8 cellular contexts compared by ENCODE assay signal in the genomic region with DNA sequence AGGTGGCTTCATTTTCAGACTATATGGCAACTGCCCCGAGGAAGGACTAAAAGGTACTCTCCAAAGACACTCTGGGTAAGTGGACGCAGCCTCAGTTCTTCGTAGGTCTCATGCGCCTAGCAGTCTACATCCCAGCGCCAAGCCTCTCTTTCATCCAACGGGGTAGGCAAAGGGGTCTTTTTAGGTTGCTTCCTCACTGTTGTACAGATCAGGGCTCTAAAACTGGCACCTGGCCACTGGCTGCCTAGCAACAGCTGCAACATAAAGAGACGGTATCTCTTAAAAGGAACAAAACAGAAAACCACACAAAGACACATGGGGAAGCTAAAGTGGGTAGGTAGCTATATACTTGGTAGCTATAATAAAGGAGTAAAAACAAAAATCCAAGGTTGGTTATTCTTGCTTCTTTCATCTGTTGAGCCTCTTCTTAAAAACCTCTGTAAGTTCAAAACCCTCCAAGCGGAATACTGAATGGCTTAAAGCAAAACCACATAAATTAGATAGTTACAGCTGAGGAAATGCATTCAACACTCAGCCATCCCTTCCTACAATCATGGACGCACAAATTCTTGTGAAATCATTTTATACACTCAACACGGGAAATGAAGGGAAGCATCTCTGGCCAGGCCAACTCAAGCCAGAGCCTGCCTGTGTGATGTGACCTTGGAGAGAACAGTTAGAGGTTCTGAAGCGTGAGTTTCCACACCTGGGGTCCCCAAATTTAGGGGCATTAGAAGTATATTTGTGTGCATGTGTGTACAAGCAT. TPM values are rescaled to one million over a fixed set of nuclear protein-coding genes. Genes with fewer than 3 reads are reported as not detected.
DNase-seq lines count a peak whose midpoint lies in the region; ATAC-seq and TF ChIP-seq lines count a peak whose summit lies in the region.

No MANE protein-coding gene starts in this region.

- intact Hi-C loops in activated CD8-positive, alpha-beta T cell treated with anti-CD3 and anti-CD28 coated beads for 36 hours (cut with micrococcal nuclease), result no loop called here

- no peaks in the 10 kb centered on the region for H3K27me3 Mint-ChIP-seq in activated CD8-positive, alpha-beta T cell treated with anti-CD3 and anti-CD28 coated beads for 36 hours

- no peaks in the 10 kb centered on the region for H3K27me3 ChIP-seq in BLaER1 treated with 17β-estradiol and CSF1 and Interleukin-3, amounts not matched to agents 10 nM and 100 nM
- H3K27me3 ChIP-seq in smooth muscle cell (ENCODE audit: low read depth), result no peaks in the 10 kb centered on the region

- no peak overlapping the region for H2AFZ ChIP-seq in smooth muscle cell (ENCODE audit: low read depth)

- peak overlapping the region; percentile 93 for H3K27ac Mint-ChIP-seq in activated CD8-positive, alpha-beta T cell treated with anti-CD3 and anti-CD28 coated beads for 36 hours

- CTCF ChIA-PET in activated CD8-positive, alpha-beta T cell treated with anti-CD3 and anti-CD28 coated beads for 36 hours (lab: Charles Lee), result interaction anchor here (1.0 to 2.4 kb wide), 4 partner anchors 10 to 23 kb away, joined by 3 to 6 read pairs (median 4); no protein-coding TSS in a partner anchor

- H3K4me3 Mint-ChIP-seq in activated CD8-positive, alpha-beta T cell treated with anti-CD3 and anti-CD28 coated beads for 36 hours, result peak overlapping the region; percentile 48

- DNase-seq in NCI-H2196 (lab: John Stamatoyannopoulos, UW; ENCODE audit: unreplicated experiment), result peak; percentile 89
- peak; percentile 90 for DNase-seq in activated CD8-positive, alpha-beta T cell treated with anti-CD3 and anti-CD28 coated beads for 36 hours
- DNase-seq in fibroblast of the conjunctiva (ENCODE audit: low read depth), result peak; percentile 37
- no peak for DNase-seq in smooth muscle cell (lab: John Stamatoyannopoulos, UW; ENCODE audit: unreplicated experiment)

- peaks cover 60 to 97% (median 85%) of the 10 kb centered on the region in 10 experiments for H3K4me1 ChIP-seq in BLaER1 treated with 17β-estradiol and CSF1 and Interleukin-3, amounts not matched to agents 10 nM and 100 nM
- H3K4me1 ChIP-seq in smooth muscle cell (ENCODE audit: low read depth), result peaks cover 18% of the 10 kb centered on the region

- H4K20me1 ChIP-seq in BLaER1 treated with 17β-estradiol and CSF1 and Interleukin-3, amounts not matched to agents 10 nM and 100 nM, result peaks cover 7 to 93% (median 25%) of the 10 kb centered on the region in 11 experiments; a peak in 18 of 22 replicates
- peaks cover 72% of the 10 kb centered on the region for H4K20me1 ChIP-seq in smooth muscle cell (ENCODE audit: low read depth)

- ATAC-seq in HG02642 (IDR thresholded peaks at IDR 0.05; ENCODE audit: poor library complexity, unreplicated experiment) (peak; percentile 65), GM18870 (IDR thresholded peaks at IDR 0.05; ENCODE audit: unreplicated experiment) (no peak), GM19397 (IDR thresholded peaks at IDR 0.05; ENCODE audit: unreplicated experiment) (no peak)
- peak; percentile 72 for ATAC-seq in activated CD8-positive, alpha-beta T cell treated with anti-CD3 and anti-CD28 coated beads for 36 hours

- H3K9ac ChIP-seq in BLaER1 treated with 17β-estradiol and CSF1 and Interleukin-3, amounts not matched to agents 10 nM and 100 nM, result peak overlapping the region; percentile 56 to 82 (median 77); a peak in 21 of 22 replicates
- H3K9ac ChIP-seq in smooth muscle cell (ENCODE audit: low read depth), result no peak overlapping the region

- peaks cover 77% of the 10 kb centered on the region for H3K4me1 Mint-ChIP-seq in activated CD8-positive, alpha-beta T cell treated with anti-CD3 and anti-CD28 coated beads for 36 hours (ENCODE audit: low read depth)

- H3K9me3 Mint-ChIP-seq in activated CD8-positive, alpha-beta T cell treated with anti-CD3 and anti-CD28 coated beads for 36 hours, result no peaks in the 10 kb centered on the region

- H3K4me2 ChIP-seq in BLaER1 treated with 17β-estradiol and CSF1 and Interleukin-3, amounts not matched to agents 10 nM and 100 nM, result peak overlapping the region; percentile 80 to 99 (median 95)
- H3K4me2 ChIP-seq in smooth muscle cell, result peak overlapping the region; percentile 24

- H3K36me3 ChIP-seq in BLaER1 treated with 17β-estradiol and CSF1 and Interleukin-3, amounts not matched to agents 10 nM and 100 nM, result peaks cover 0 to 19% (median 0%) of the 10 kb centered on the region in 11 experiments; a peak in 3 of 22 replicates
- H3K36me3 ChIP-seq in smooth muscle cell (ENCODE audit: low read depth), result no peaks in the 10 kb centered on the region

- 71% methylated on average over 11 of the region's 11 CpGs for WGBS in smooth muscle cell (ENCODE audit: low lambda C conversion rate)

- H3K36me3 Mint-ChIP-seq in activated CD8-positive, alpha-beta T cell treated with anti-CD3 and anti-CD28 coated beads for 36 hours (ENCODE audit: low read depth), result peaks cover 3% of the 10 kb centered on the region

- H3K9me3 ChIP-seq in BLaER1 treated with 17β-estradiol and CSF1 and Interleukin-3, amounts not matched to agents 10 nM and 100 nM (replicated peaks in 1 of 11), result no peaks in the 10 kb centered on the region
- no peaks in the 10 kb centered on the region for H3K9me3 ChIP-seq in smooth muscle cell (replicated peaks; ENCODE audit: low read depth)

- no peaks in the 10 kb centered on the region for H3F3A ChIP-seq in smooth muscle cell (ENCODE audit: low read depth)

- no peak for TF ChIP-seq CTCF in activated CD8-positive, alpha-beta T cell treated with anti-CD3 and anti-CD28 coated beads for 36 hours (IDR thresholded peaks at IDR 0.05)
- no peak for TF ChIP-seq CTCF in smooth muscle cell (IDR thresholded peaks at IDR 0.05; ENCODE audit: borderline replicate concordance, insufficient read depth, poor library complexity, severe bottlenecking)

- H3K27ac ChIP-seq in BLaER1 treated with 17β-estradiol and CSF1 and Interleukin-3, amounts not matched to agents 10 nM and 100 nM, result peak overlapping the region; percentile 66 to 93 (median 90)
- peak overlapping the region; percentile 63 for H3K27ac ChIP-seq in smooth muscle cell (ENCODE audit: low read depth)

- POLR2A ChIA-PET in activated CD8-positive, alpha-beta T cell treated with anti-CD3 and anti-CD28 coated beads for 36 hours (lab: Charles Lee), result interaction anchor here (0.8 to 2.1 kb wide), 6 partner anchors 9 to 25 kb away, joined by 3 to 6 read pairs (median 4); no protein-coding TSS in a partner anchor

- peaks cover 69% of the 10 kb centered on the region for H3K79me2 ChIP-seq in smooth muscle cell (ENCODE audit: low read depth)

- H3K4me3 ChIP-seq in BLaER1 treated with 17β-estradiol and CSF1 and Interleukin-3, amounts not matched to agents 10 nM and 100 nM, result peak overlapping the region in 9 of 10 experiments; percentile 2 to 49 (median 41); a peak in 14 of 20 replicates
- H3K4me3 ChIP-seq in smooth muscle cell, result no peak overlapping the region

RNA-seq across cellular contexts. Expression of a gene that starts 22.7 kb away (rescaled TPM):
- 10 to 100 TPM; 95.1 to 96.0 TPM for total RNA-seq in activated CD8-positive, alpha-beta T cell treated with anti-CD3 and anti-CD28 coated beads for 36 hours
- 17.4 and 19.3 TPM in 2 replicates for total RNA-seq in smooth muscle cell
- polyA plus RNA-seq in smooth muscle cell, result 14.1 and 26.9 TPM in 2 replicates

Comparison
In these comparisons a context has a peak if more than half of its experiments do, and no peak if none do; other contexts are left out.
1. ATAC-seq: peak in HG02642 (single experiment) and activated CD8-positive, alpha-beta T cell treated with anti-CD3 and anti-CD28 coated beads for 36 hours (single experiment); none in GM18870 (single experiment) and GM19397 (single experiment).